ENCODE assay signal across 12 cellular contexts in genomic region chr19:850979-851335, GRCh38. TPM values are rescaled to one million over a fixed set of nuclear protein-coding genes. Genes with fewer than 3 reads are reported as not detected.
DNase-seq lines count a peak whose midpoint lies in the region; ATAC-seq, FAIRE-seq and TF ChIP-seq lines count a peak whose summit lies in the region.
"Had no signal": no experiment of that assay in that cellular context is flagged by ENCODE, and none has a peak within 500 bp of the region (broad histone marks: within the 10 kb centered on the region; RNA-seq: fewer than 3 reads in every experiment).

No MANE protein-coding gene starts in this region.

- H3K4me3 Mint-ChIP-seq in activated T-cell treated with anti-CD3 and anti-CD28 coated beads, Interleukin-2, amount 50 U/mL, for 24 hours = no peak overlapping the region
- no peak overlapping the region for H3K4me3 Mint-ChIP-seq in nephron progenitor cell
- H3K4me3 Mint-ChIP-seq: activated B cell treated with CpG ODN at 0.5 μM for 24 hours had no signal

- H3K4me1 Mint-ChIP-seq in activated T-cell treated with anti-CD3 and anti-CD28 coated beads, Interleukin-2, amount 50 U/mL, for 24 hours (ENCODE audit: low read depth) = no peaks in the 10 kb centered on the region
- peaks cover 18% of the 10 kb centered on the region for H3K4me1 Mint-ChIP-seq in nephron progenitor cell
- H3K4me1 Mint-ChIP-seq: activated B cell treated with CpG ODN at 0.5 μM for 24 hours had no signal

- H3K36me3 ChIP-seq in heart right ventricle = no peaks in the 10 kb centered on the region
- H3K36me3 ChIP-seq in esophagus muscularis mucosa = no peaks in the 10 kb centered on the region
- no peaks in the 10 kb centered on the region for H3K36me3 ChIP-seq in ovary
- H3K36me3 ChIP-seq in upper lobe of right lung = no peaks in the 10 kb centered on the region

- H3K4me1 ChIP-seq in heart right ventricle = peaks cover 7 to 34% (median 13%) of the 10 kb centered on the region in 9 donors
- peaks cover 13 to 45% (median 44%) of the 10 kb centered on the region in 4 donors for H3K4me1 ChIP-seq in esophagus muscularis mucosa
- peaks cover 5% of the 10 kb centered on the region for H3K4me1 ChIP-seq in ovary (ENCODE audit: insufficient read depth)
- peaks cover 17% of the 10 kb centered on the region for H3K4me1 ChIP-seq in upper lobe of right lung

- peaks cover 52% of the 10 kb centered on the region for H3K27me3 Mint-ChIP-seq in activated T-cell treated with anti-CD3 and anti-CD28 coated beads, Interleukin-2, amount 50 U/mL, for 24 hours
- H3K27me3 Mint-ChIP-seq in nephron progenitor cell (ENCODE audit: low read depth, poor library complexity) = peaks cover 20% of the 10 kb centered on the region

- no peaks in the 10 kb centered on the region for H3K36me3 Mint-ChIP-seq in activated T-cell treated with anti-CD3 and anti-CD28 coated beads, Interleukin-2, amount 50 U/mL, for 24 hours (ENCODE audit: low read depth)
- no peaks in the 10 kb centered on the region for H3K36me3 Mint-ChIP-seq in nephron progenitor cell (ENCODE audit: low read depth)

- no peak for TF ChIP-seq POLR2A in esophagus muscularis mucosa (IDR thresholded peaks at IDR 0.05; ENCODE audit: low read depth)
- TF ChIP-seq POLR2A in ovary (IDR thresholded peaks at IDR 0.05) = no peak

- 34 to 43% methylated on average over 13 of the region's 13 CpGs for WGBS in heart right ventricle, 2 donors
- 20% methylated on average over 6 of the region's 13 CpGs for WGBS in esophagus muscularis mucosa
- WGBS in ovary, 3 donors = 22 to 35% (median 24%) methylated on average over 12 to 13 of the region's 13 CpGs

- TF ChIP-seq EP300 in esophagus muscularis mucosa (IDR thresholded peaks at IDR 0.05) = no peak
- TF ChIP-seq EP300 in ovary (IDR thresholded peaks at IDR 0.05) = no peak

- H3K27ac ChIP-seq in heart right ventricle (peak overlapping the region; percentile 60 to 84 (median 79)), esophagus muscularis mucosa (replicated peaks in 1 of 4) (peak overlapping the region; percentile 76 to 86 (median 80)), ovary (peak overlapping the region; percentile 57 to 83), upper lobe of right lung (peak overlapping the region; percentile 68)

- H3K4me3 ChIP-seq in heart right ventricle = peak overlapping the region in 6 of 10 donors; percentile 0 to 21 (median 8)
- peak overlapping the region; percentile 32 to 36 (median 34) for H3K4me3 ChIP-seq in esophagus muscularis mucosa
- no peak overlapping the region for H3K4me3 ChIP-seq in ovary
- no peak overlapping the region for H3K4me3 ChIP-seq in upper lobe of right lung

- TF ChIP-seq CTCF in heart right ventricle (IDR thresholded peaks at IDR 0.05) = no peak
- TF ChIP-seq CTCF in esophagus muscularis mucosa (IDR thresholded peaks at IDR 0.05) = no peak
- TF ChIP-seq CTCF in ovary (IDR thresholded peaks at IDR 0.05) = no peak
- no peak for TF ChIP-seq CTCF in upper lobe of right lung (IDR thresholded peaks at IDR 0.05)
- TF ChIP-seq CTCF in nephron progenitor cell (IDR thresholded peaks at IDR 0.05) = no peak
- TF ChIP-seq CTCF in D721Med (IDR thresholded peaks at IDR 0.05; ENCODE audit: insufficient read depth, missing control alignments) = no peak

- no peaks in the 10 kb centered on the region for H3K9me3 Mint-ChIP-seq in activated T-cell treated with anti-CD3 and anti-CD28 coated beads, Interleukin-2, amount 50 U/mL, for 24 hours
- H3K9me3 Mint-ChIP-seq in nephron progenitor cell = no peaks in the 10 kb centered on the region
- H3K9me3 Mint-ChIP-seq: activated B cell treated with CpG ODN at 0.5 μM for 24 hours had no signal

- intact Hi-C loops in heart right ventricle (cut with DNase I) = loop anchor here in 3 of 10 donors (10.0 kb wide), 3 partner anchors 56 to 134 kb away; partner anchors contain the start of genes PTBP1 (in 1 of the 3) and WDR18 (in 1 of the 3)
- intact Hi-C loops in Right ventricle myocardium superior (cut with DNase I) = no loop called here
- intact Hi-C loops in esophagus muscularis mucosa (cut with DNase I) = no loop called here
- intact Hi-C loops in ovary (cut with DNase I) = loop anchor here in 2 of 4 donors (10.0 kb wide), 1 partner anchor 134 kb away; the partner anchor contains the start of gene WDR18 (in 2 of the 2)
- intact Hi-C loops in upper lobe of right lung (cut with DNase I) = loop anchor here (10.0 kb wide), 1 partner anchor 86 kb away; no protein-coding TSS in a partner anchor

- H3K27me3 ChIP-seq in heart right ventricle (peaks cover 0 to 59% (median 48%) of the 10 kb centered on the region in 7 donors), esophagus muscularis mucosa (peaks cover 0 to 69% (median 18%) of the 10 kb centered on the region in 4 donors), ovary (peaks cover 5% of the 10 kb centered on the region), upper lobe of right lung (peaks cover 32% of the 10 kb centered on the region)

- DNase-seq in heart right ventricle (no peak), Right ventricle myocardium superior (no peak), esophagus muscularis mucosa (ENCODE audit: extremely low spot score) (no peak), ovary (no peak), upper lobe of right lung (peak; percentile 65), nephron progenitor cell (no peak), D721Med (ENCODE audit: insufficient read length, low spot score) (no peak)
- DNase-seq in activated T-cell treated with anti-CD3 and anti-CD28 coated beads, Interleukin-2, amount 50 U/mL, for 24 hours = no peak
- DNase-seq: activated B cell treated with CpG ODN at 0.5 μM for 24 hours, NCI-H2029 treated with DMSO at 0.1 percent for 48 hours had no signal

- ATAC-seq in heart right ventricle (no peak), Right ventricle myocardium superior (ENCODE audit: poor library complexity) (no peak), upper lobe of right lung (no peak)

- H3K27ac Mint-ChIP-seq in activated T-cell treated with anti-CD3 and anti-CD28 coated beads, Interleukin-2, amount 50 U/mL, for 24 hours = no peak overlapping the region
- H3K27ac Mint-ChIP-seq in nephron progenitor cell = no peak overlapping the region
- H3K27ac Mint-ChIP-seq: activated B cell treated with CpG ODN at 0.5 μM for 24 hours had no signal

- H3K9me3 ChIP-seq in heart right ventricle = no peaks in the 10 kb centered on the region
- H3K9me3 ChIP-seq in esophagus muscularis mucosa = no peaks in the 10 kb centered on the region
- no peaks in the 10 kb centered on the region for H3K9me3 ChIP-seq in ovary
- no peaks in the 10 kb centered on the region for H3K9me3 ChIP-seq in upper lobe of right lung

- no peak for FAIRE-seq in D721Med (lab: Jason Lieb, UNC)
- FAIRE-seq: A204.1 had no signal

RNA-seq across cellular contexts. Expression of gene ELANE, which starts 1.1 kb away (rescaled TPM):
- 1 to 10 TPM in 3 of 10 donors, under 1 TPM in 4, not detected in 3; 0.26 to 2.8 (median 0.76) TPM for total RNA-seq in heart right ventricle
- polyA plus RNA-seq in heart right ventricle = 1 to 10 TPM; 3.0 to 5.4 TPM
- total RNA-seq in Right ventricle myocardium superior = 1.3 TPM
- total RNA-seq in esophagus muscularis mucosa = 1 to 10 TPM in 3 of 4 donors, under 1 TPM in 1; 0.45 to 3.3 (median 1.6) TPM
- under 1 TPM in 3 of 7 donors, not detected in 4; 0.27 to 0.72 (median 0.34) TPM for total RNA-seq in ovary
- under 1 TPM in 1 of 2 donors, not detected in 1; 0.59 TPM for polyA plus RNA-seq in ovary
- total RNA-seq in upper lobe of right lung = 0.52 TPM
- total RNA-seq: activated B cell treated with CpG ODN at 0.5 μM for 24 hours, lung microvascular endothelial cell had no signal

RNA-seq across cellular contexts. Expression of gene CFD, which starts 8.5 kb away (rescaled TPM):
- total RNA-seq in heart right ventricle (100 to 1,000 TPM in 4 of 10 donors, 10 to 100 TPM in 6; 21.1 to 326 (median 72.5) TPM), Right ventricle myocardium superior (477 TPM), esophagus muscularis mucosa (1,000 to 10,000 TPM in 1 of 4 donors, 100 to 1,000 TPM in 3; 298 to 1,068 (median 643) TPM), ovary (100 to 1,000 TPM in 2 of 7 donors, 10 to 100 TPM in 3, 1 to 10 TPM in 2; 3.8 to 287 (median 25.3) TPM), upper lobe of right lung (153 TPM)
- polyA plus RNA-seq in heart right ventricle (100 to 1,000 TPM; 567 to 583 TPM), ovary (100 to 1,000 TPM in 1 of 2 donors, 10 to 100 TPM in 1; 39.2 to 335 TPM)
- total RNA-seq: activated B cell treated with CpG ODN at 0.5 μM for 24 hours had no signal

RNA-seq across cellular contexts. Expression of gene PRTN3, which starts 10.2 kb away (rescaled TPM):
- not detected for total RNA-seq in heart right ventricle
- under 1 TPM in 1 of 2 donors, not detected in 1; 0.12 TPM for polyA plus RNA-seq in heart right ventricle
- total RNA-seq in Right ventricle myocardium superior = not detected
- total RNA-seq in esophagus muscularis mucosa = 1 to 10 TPM in 1 of 4 donors, not detected in 3; 1.2 TPM
- under 1 TPM in 1 of 7 donors, not detected in 6; 0.41 TPM for total RNA-seq in ovary
- polyA plus RNA-seq in ovary = not detected
- not detected for total RNA-seq in upper lobe of right lung
- total RNA-seq: activated B cell treated with CpG ODN at 0.5 μM for 24 hours, lung microvascular endothelial cell had no signal

RNA-seq across cellular contexts. Expression of gene AZU1, which starts 23.3 kb away (rescaled TPM):
- total RNA-seq in heart right ventricle = 1 to 10 TPM in 1 of 10 donors, not detected in 9; 1.7 TPM
- polyA plus RNA-seq in heart right ventricle = under 1 TPM in 1 of 2 donors, not detected in 1; 0.06 TPM
- total RNA-seq in Right ventricle myocardium superior = not detected
- 1 to 10 TPM in 1 of 4 donors, under 1 TPM in 1, not detected in 2; 0.40 to 1.3 TPM for total RNA-seq in esophagus muscularis mucosa
- 1 to 10 TPM in 1 of 7 donors, not detected in 6; 1.0 TPM for total RNA-seq in ovary
- under 1 TPM in 1 of 2 donors, not detected in 1; 0.11 TPM for polyA plus RNA-seq in ovary
- 0.75 TPM for total RNA-seq in upper lobe of right lung
- total RNA-seq: lung microvascular endothelial cell had no signal

RNA-seq across cellular contexts. Expression of gene PLPPR3, which starts 29.2 kb away (rescaled TPM):
- total RNA-seq in heart right ventricle (not detected), Right ventricle myocardium superior (not detected), esophagus muscularis mucosa (not detected), ovary (10 to 100 TPM in 1 of 7 donors, 1 to 10 TPM in 1, under 1 TPM in 3, not detected in 2; 0.36 to 11.4 (median 0.80) TPM), upper lobe of right lung (0.46 TPM)
- polyA plus RNA-seq in heart right ventricle (not detected), ovary (under 1 TPM; 0.18 to 0.24 TPM)
- total RNA-seq: activated B cell treated with CpG ODN at 0.5 μM for 24 hours had no signal

Comparison
In these comparisons a context has a peak if more than half of its experiments do, and no peak if none do; other contexts are left out.
1. H3K4me3 ChIP-seq: peak in heart right ventricle (6 of 10) and esophagus muscularis mucosa (4 of 4); none in ovary (single experiment) and upper lobe of right lung (single experiment).
2. Peak in every context shown above with its lines, with median percentiles within 50 percentile points of each other: H3K27ac ChIP-seq.